Comparison of ENCODE assay signal across 30 cellular contexts in genomic region chr22:41758231-41758630, GRCh38. TPM values are rescaled to one million over a fixed set of nuclear protein-coding genes. Genes with fewer than 3 reads are reported as not detected.
"Had no signal": no experiment of that assay in that cellular context is flagged by ENCODE, and none has a peak within 500 bp of the region (broad histone marks: within the 10 kb centered on the region; RNA-seq: fewer than 3 reads in every experiment).

No MANE protein-coding gene starts in this region.

- H3K4me1 ChIP-seq: left lung, lower lobe of right lung, parathyroid adenoma, prostate gland, sigmoid colon, spleen, tibial nerve, vagina had no signal

- H3K27me3 ChIP-seq: left lung, neural progenitor cell, neutrophil, sigmoid colon, spleen, tibial nerve, vagina had no signal

- H3K4me3 ChIP-seq: left lung, lower lobe of right lung, neural progenitor cell, prostate gland, sigmoid colon, spleen, tibial nerve, vagina had no signal

- DNase-seq: hypothalamus; immature natural killer cell; kidney; left colon; left lung; lower lobe of right lung; mammary epithelial cell; mesenchymal stem cell; naive B cell; natural killer cell; nephron progenitor cell; occipital lobe; retina; right cardiac atrium; sigmoid colon; small intestine; spleen; stimulated activated CD4-positive, alpha-beta T cell treated with anti-CD3 and anti-CD28 coated beads, Interleukin-4, amount 100 ng/mL, for 24 hours; stimulated activated naive CD4-positive, alpha-beta T cell had no signal

- H3K36me3 ChIP-seq: left lung, lower lobe of right lung, neural progenitor cell, neutrophil, prostate gland, sigmoid colon, spleen, tibial nerve, vagina had no signal

- H3K9me3 ChIP-seq: left lung, lower lobe of right lung, neutrophil, prostate gland, sigmoid colon, spleen, tibial nerve, vagina had no signal

- H3K27ac Mint-ChIP-seq: immature natural killer cell; natural killer cell; nephron progenitor cell; neural progenitor cell; stimulated activated effector memory CD8-positive, alpha-beta T cell treated with anti-CD3 and anti-CD28 coated beads, Interleukin-12 subunit alpha, Interleukin-12 subunit beta, amount 100 ng/mL, for 72 hours; stimulated activated naive CD8-positive, alpha-beta T cell treated with anti-CD3 and anti-CD28 coated beads, Interleukin-15, Interleukin-2, amounts not matched to agents 100 ng/mL and 50 ng/mL, for 24 hours; type B pancreatic cell had no signal

- H3K4me3 Mint-ChIP-seq: immature natural killer cell; natural killer cell; nephron progenitor cell; neural progenitor cell; stimulated activated effector memory CD8-positive, alpha-beta T cell treated with anti-CD3 and anti-CD28 coated beads, Interleukin-12 subunit alpha, Interleukin-12 subunit beta, amount 100 ng/mL, for 72 hours; stimulated activated naive CD8-positive, alpha-beta T cell treated with anti-CD3 and anti-CD28 coated beads, Interleukin-15, Interleukin-2, amounts not matched to agents 100 ng/mL and 50 ng/mL, for 24 hours; type B pancreatic cell had no signal

- H3K4me1 Mint-ChIP-seq: immature natural killer cell; natural killer cell; stimulated activated effector memory CD8-positive, alpha-beta T cell treated with anti-CD3 and anti-CD28 coated beads, Interleukin-12 subunit alpha, Interleukin-12 subunit beta, amount 100 ng/mL, for 72 hours had no signal

- H3K9me3 Mint-ChIP-seq: immature natural killer cell; naive B cell; natural killer cell; nephron progenitor cell; neural progenitor cell; stimulated activated effector memory CD8-positive, alpha-beta T cell treated with anti-CD3 and anti-CD28 coated beads, Interleukin-12 subunit alpha, Interleukin-12 subunit beta, amount 100 ng/mL, for 72 hours; stimulated activated naive CD8-positive, alpha-beta T cell treated with anti-CD3 and anti-CD28 coated beads, Interleukin-15, Interleukin-2, amounts not matched to agents 100 ng/mL and 50 ng/mL, for 24 hours; type B pancreatic cell had no signal

- H3K27ac ChIP-seq: left lung, lower lobe of right lung, neural progenitor cell, neutrophil, parathyroid adenoma, prostate gland, sigmoid colon, spleen, tibial nerve, vagina had no signal

- H3K36me3 Mint-ChIP-seq: immature natural killer cell; naive B cell; natural killer cell; neural progenitor cell; stimulated activated effector memory CD8-positive, alpha-beta T cell treated with anti-CD3 and anti-CD28 coated beads, Interleukin-12 subunit alpha, Interleukin-12 subunit beta, amount 100 ng/mL, for 72 hours; type B pancreatic cell had no signal

- ATAC-seq: left lung; lower lobe of right lung; natural killer cell; right cardiac atrium; stimulated activated effector memory CD8-positive, alpha-beta T cell treated with anti-CD3 and anti-CD28 coated beads, Interleukin-12 subunit alpha, Interleukin-12 subunit beta, amount 100 ng/mL, for 72 hours had no signal

RNA-seq across cellular contexts. Expression of gene MEI1, which starts 58.9 kb away (rescaled TPM):
- total RNA-seq: osteocyte, temporal lobe had no signal
